ENCODE assay signal across 10 cellular contexts in genomic region chr9:122828965-122829284, GRCh38. TPM values are rescaled to one million over a fixed set of nuclear protein-coding genes. Genes with fewer than 3 reads are reported as not detected.
A peak's percentile ranks its signal among the peaks of the same experiment; 100 is the strongest.
DNase-seq lines count a peak whose midpoint lies in the region; ATAC-seq, FAIRE-seq and TF ChIP-seq lines count a peak whose summit lies in the region.
"Not testable (repeated sequence)": the region's sequence is repeated elsewhere in the genome, so short reads cannot be mapped to it uniquely, and the experiment has no call there.
"Had no signal": no experiment of that assay in that cellular context is flagged by ENCODE, and none has a peak within 500 bp of the region (broad histone marks: within the 10 kb centered on the region; RNA-seq: fewer than 3 reads in every experiment).

No MANE protein-coding gene starts in this region.

- H3K4me1 Mint-ChIP-seq in CD4-positive, CD25-positive, alpha-beta regulatory T cell: peaks cover 22 to 43% (median 33%) of the 10 kb centered on the region in 4 donors
- not testable (repeated sequence) for H3K4me1 Mint-ChIP-seq in WTC11

- peak overlapping the region; percentile 100 for H2AFZ ChIP-seq in KMS-11 (ENCODE audit: low read depth)
- H2AFZ ChIP-seq in GM12878 (ENCODE audit: control insufficient read depth, low read depth, low read length): peak overlapping the region; percentile 95

- not testable (repeated sequence) for H3K9me3 ChIP-seq in CD4-positive, CD25-positive, alpha-beta regulatory T cell (ENCODE audit: control insufficient read depth in 2 of 2, low read length in 2 of 2); GM12878 (replicated peaks; ENCODE audit: control insufficient read depth, insufficient read depth, low read length); esophagus muscularis mucosa; right lobe of liver; ovary; thoracic aorta

- TF ChIP-seq CTCF in KMS-11 (conservative IDR thresholded peaks at IDR 0.05; ENCODE audit: low read depth, low read length); WTC11 (IDR thresholded peaks at IDR 0.05); GM12878 (IDR thresholded peaks at IDR 0.05 in 2 of 3, conservative IDR thresholded peaks at IDR 0.05 in 1 of 3; ENCODE audit: control insufficient read depth in 2 of 3, extremely low read depth in 1 of 3, insufficient read depth in 1 of 3, low read depth in 3 of 3, low read length in 3 of 3); esophagus muscularis mucosa (IDR thresholded peaks at IDR 0.05); right lobe of liver (IDR thresholded peaks at IDR 0.05); ovary (IDR thresholded peaks at IDR 0.05); thoracic aorta (IDR thresholded peaks at IDR 0.05): not testable (repeated sequence)

- intact Hi-C loops in GM12878 (cut with micrococcal nuclease; ENCODE audit: unreplicated experiment); right lobe of liver (cut with DNase I); ovary (cut with DNase I): not testable (repeated sequence)
- intact Hi-C loops in esophagus muscularis mucosa (cut with DNase I): loop anchor here (10.0 kb wide), 2 partner anchors 564 to 734 kb away; partner anchors contain the start of genes MRRF, RBM18 and TTLL11

- not testable (repeated sequence) for H3K36me3 Mint-ChIP-seq in CD4-positive, CD25-positive, alpha-beta regulatory T cell
- H3K36me3 Mint-ChIP-seq in WTC11: peaks cover 17% of the 10 kb centered on the region

- H3K9ac ChIP-seq in KMS-11 (peak overlapping the region; percentile 76; the same call in 1 of the 2 replicates), GM12878 (ENCODE audit: control insufficient read depth, insufficient read depth, low read length) (peak overlapping the region; percentile 96)

- not testable (repeated sequence) for TF ChIP-seq POLR2A in GM12878 (IDR thresholded peaks at IDR 0.05; ENCODE audit: low read depth, low read length); esophagus muscularis mucosa (IDR thresholded peaks at IDR 0.05; ENCODE audit: low read depth); right lobe of liver (IDR thresholded peaks at IDR 0.05); ovary (IDR thresholded peaks at IDR 0.05)

- TF ChIP-seq EP300 in GM12878 (IDR thresholded peaks at IDR 0.05; ENCODE audit: borderline replicate concordance in 1 of 2, control insufficient read depth in 1 of 2, low read depth in 2 of 2, low read length in 2 of 2); esophagus muscularis mucosa (IDR thresholded peaks at IDR 0.05); ovary (IDR thresholded peaks at IDR 0.05): not testable (repeated sequence)

- peak overlapping the region; percentile 98 for H3K4me2 ChIP-seq in KMS-11
- H3K4me2 ChIP-seq in GM12878 (ENCODE audit: control insufficient read depth, insufficient read depth): peak overlapping the region; percentile 72

- H3K27me3 ChIP-seq in CD4-positive, CD25-positive, alpha-beta regulatory T cell (ENCODE audit: control insufficient read depth, insufficient read depth, low read length); KMS-11 (ENCODE audit: insufficient read depth, low read depth); GM12878 (replicated peaks in 1 of 2; ENCODE audit: control insufficient read depth in 2 of 2, insufficient read depth in 2 of 2, low read length in 1 of 2); esophagus muscularis mucosa; right lobe of liver; ovary; thoracic aorta (replicated peaks; ENCODE audit: insufficient read depth): not testable (repeated sequence)

- not testable (repeated sequence) for BruUV-seq in GM12878 (replicated peaks; lab: Mats Ljungman, UMichigan)

- SMC1A ChIA-PET in GM12878 (lab: Charles Lee; ENCODE audit: uncharacterized antibody, unreplicated experiment): interaction anchor here (1.0 to 1.2 kb wide), 2 partner anchors 75 to 166 kb away, joined by 3 read pairs; no protein-coding TSS in a partner anchor

- not testable (repeated sequence) for DNase-seq in CD4-positive, CD25-positive, alpha-beta regulatory T cell; WTC11 (ENCODE audit: low spot score); GM12878 (ENCODE audit: low read depth, low spot score); esophagus muscularis mucosa (ENCODE audit: extremely low spot score); right lobe of liver; ovary; thoracic aorta (ENCODE audit: low spot score)

- peak overlapping the region; percentile 94 for H3K27ac ChIP-seq in CD4-positive, CD25-positive, alpha-beta regulatory T cell (ENCODE audit: insufficient read depth, low read length, poor library complexity, severe bottlenecking)
- peak overlapping the region; percentile 58 for H3K27ac ChIP-seq in KMS-11
- H3K27ac ChIP-seq in GM12878 (ENCODE audit: control insufficient read depth, insufficient read depth): peak overlapping the region; percentile 96
- H3K27ac ChIP-seq in esophagus muscularis mucosa (replicated peaks in 1 of 4): peak overlapping the region; percentile 93 to 99 (median 96)
- H3K27ac ChIP-seq in right lobe of liver: peak overlapping the region; percentile 74 to 96 (median 88)
- H3K27ac ChIP-seq in ovary: peak overlapping the region in 1 of 2 donors; percentile 89
- peak overlapping the region; percentile 88 to 100 for H3K27ac ChIP-seq in thoracic aorta

- not testable (repeated sequence) for H3K27me3 Mint-ChIP-seq in CD4-positive, CD25-positive, alpha-beta regulatory T cell; WTC11 (ENCODE audit: low read depth)

- FAIRE-seq in GM12878 (lab: Jason Lieb, UNC): not testable (repeated sequence)

- H3K79me2 ChIP-seq in KMS-11 (ENCODE audit: insufficient read depth, low read depth) (peaks cover 31% of the 10 kb centered on the region), GM12878 (ENCODE audit: control insufficient read depth, insufficient read depth, low read length) (peaks cover 18% of the 10 kb centered on the region)

- H3K4me1 ChIP-seq in CD4-positive, CD25-positive, alpha-beta regulatory T cell (ENCODE audit: control insufficient read depth, insufficient read depth, low read length, poor library complexity, severe bottlenecking): peaks cover 42% of the 10 kb centered on the region
- peaks cover 21% of the 10 kb centered on the region for H3K4me1 ChIP-seq in KMS-11 (ENCODE audit: low read depth, poor library complexity, severe bottlenecking)
- H3K4me1 ChIP-seq in GM12878 (ENCODE audit: control insufficient read depth, insufficient read depth, low read length); ovary (ENCODE audit: insufficient read depth): not testable (repeated sequence)
- peaks cover 22 to 43% (median 28%) of the 10 kb centered on the region in 4 donors for H3K4me1 ChIP-seq in esophagus muscularis mucosa
- H3K4me1 ChIP-seq in right lobe of liver: peaks cover 0 to 12% (median 4%) of the 10 kb centered on the region in 4 donors
- peaks cover 12% of the 10 kb centered on the region in 2 donors for H3K4me1 ChIP-seq in thoracic aorta (ENCODE audit: control insufficient read depth in 1 of 2, low read depth in 2 of 2)

- 72% methylated on average over 18 of the region's 18 CpGs for WGBS in GM12878 (ENCODE audit: insufficient coverage, insufficient replicate concordance, low lambda C conversion rate, missing lambda C conversion rate)
- WGBS in esophagus muscularis mucosa: 69% methylated on average over 18 of the region's 18 CpGs
- 63% methylated on average over 15 of the region's 18 CpGs for WGBS in right lobe of liver (ENCODE audit: insufficient coverage, low coverage, low lambda C conversion rate, missing lambda C conversion rate)
- 65 to 69% (median 68%) methylated on average over 18 of the region's 18 CpGs for WGBS in ovary, 3 donors

- in situ Hi-C loops in GM12878 (cut with MboI): loop anchor here (5.0 kb wide), 1 partner anchor 523 kb away; no protein-coding TSS in a partner anchor

- POLR2A ChIA-PET in WTC11 (lab: Charles Lee) (interaction anchor here (1.4 kb wide), 1 partner anchor 19 kb away, joined by 4 read pairs; no protein-coding TSS in a partner anchor), GM12878 (lab: Charles Lee) (interaction anchor here (1.2 kb wide), 1 partner anchor 74 kb away, joined by 4 read pairs; no protein-coding TSS in a partner anchor)

- CTCF ChIA-PET in WTC11 (lab: Charles Lee) (interaction anchor here (0.9 to 1.7 kb wide), 3 partner anchors 9 to 671 kb away, joined by 3 to 7 read pairs (median 4); no protein-coding TSS in a partner anchor), GM12878 (lab: Yijun Ruan, JAX) (interaction anchor here (0.7 to 1.8 kb wide), 6 partner anchors 8 to 354 kb away, joined by 3 to 10 read pairs (median 3); no protein-coding TSS in a partner anchor)

- H4K20me1 ChIP-seq in KMS-11 (ENCODE audit: insufficient read depth); GM12878 (ENCODE audit: control insufficient read depth, insufficient read depth): not testable (repeated sequence)

- not testable (repeated sequence) for H3K9me3 Mint-ChIP-seq in CD4-positive, CD25-positive, alpha-beta regulatory T cell; WTC11

- RAD21 ChIA-PET in GM12878 (lab: Charles Lee; ENCODE audit: unreplicated experiment): interaction anchor here (0.6 to 1.4 kb wide), 3 partner anchors 84 to 168 kb away, joined by 3 read pairs; partner anchors contain the start of gene ZBTB6

- H3K36me3 ChIP-seq in CD4-positive, CD25-positive, alpha-beta regulatory T cell (ENCODE audit: control insufficient read depth, insufficient read depth, low read length): peaks cover 16% of the 10 kb centered on the region
- H3K36me3 ChIP-seq in KMS-11 (ENCODE audit: insufficient read depth); GM12878 (ENCODE audit: control insufficient read depth in 2 of 2, insufficient read depth in 2 of 2, low read length in 1 of 2); right lobe of liver; ovary; thoracic aorta: not testable (repeated sequence)
- peaks cover 0 to 13% (median 10%) of the 10 kb centered on the region in 4 donors for H3K36me3 ChIP-seq in esophagus muscularis mucosa

- ATAC-seq in CD4-positive, CD25-positive, alpha-beta regulatory T cell (ENCODE audit: low read depth in 2 of 2); WTC11; GM12878; right lobe of liver; thoracic aorta (ENCODE audit: insufficient number of reproducible peaks, low FRiP score, low read depth): not testable (repeated sequence)

- peak overlapping the region; percentile 99 to 100 (median 100) for H3K4me3 Mint-ChIP-seq in CD4-positive, CD25-positive, alpha-beta regulatory T cell
- H3K4me3 Mint-ChIP-seq in WTC11: peak overlapping the region; percentile 100

- not testable (repeated sequence) for TF ChIP-seq RAD21 in GM12878 (IDR thresholded peaks at IDR 0.05; ENCODE audit: insufficient read depth, low read depth, low read length)

- peak overlapping the region; percentile 97 to 99 (median 99) for H3K27ac Mint-ChIP-seq in CD4-positive, CD25-positive, alpha-beta regulatory T cell
- H3K27ac Mint-ChIP-seq in WTC11: peak overlapping the region; percentile 90

- peak overlapping the region; percentile 86 for H3K4me3 ChIP-seq in CD4-positive, CD25-positive, alpha-beta regulatory T cell (ENCODE audit: low read depth, low read length)
- H3K4me3 ChIP-seq in KMS-11 (IDR thresholded peaks at IDR 0.05; ENCODE audit: insufficient read depth, low read depth, low read length): not testable (repeated sequence)
- H3K4me3 ChIP-seq in GM12878 (peak overlapping the region; percentile 100), esophagus muscularis mucosa (peak overlapping the region; percentile 78 to 100 (median 92)), right lobe of liver (peak overlapping the region; percentile 93 to 99 (median 97)), ovary (peak overlapping the region; percentile 70), thoracic aorta (peak overlapping the region; percentile 98)

RNA-seq across cellular contexts. Expression of gene PDCL, which starts 0.5 kb away (rescaled TPM):
- 24.5 TPM for total RNA-seq in CD4-positive, CD25-positive, alpha-beta regulatory T cell
- polyA plus RNA-seq in CD4-positive, CD25-positive, alpha-beta regulatory T cell: 10 to 100 TPM; 16.7 to 20.1 (median 18.4) TPM
- total RNA-seq in WTC11 (2021): 19.4 to 21.7 TPM (median 20.5 TPM) in 3 replicates
- total RNA-seq in GM12878 (2013; cell fraction: nucleolus; rRNA removed): 7.7 and 8.3 TPM in 2 replicates
- total RNA-seq in GM12878 (2014; rRNA removed): 13.4 and 18.0 TPM in 2 replicates
- total RNA-seq in GM12878 (2014; rRNA removed; fragmentation: Illumina TruSeq; extraction: Trizol): 18.4 and 19.8 TPM in 2 replicates
- total RNA-seq in GM12878 (2021): 15.5 and 16.5 TPM in 2 replicates
- polyA plus RNA-seq in GM12878 (2011; ENCODE audit: low read depth): 9.6 TPM
- polyA plus RNA-seq in GM12878 (2011; rRNA removed): 13.1 and 17.1 TPM in 2 replicates
- 6.9 and 8.1 TPM in 2 replicates for polyA plus RNA-seq in GM12878 (2011; cell fraction: cytosol; rRNA removed)
- polyA plus RNA-seq in GM12878 (2011; cell fraction: nucleus; rRNA removed): 4.9 and 6.5 TPM in 2 replicates
- polyA plus RNA-seq in GM12878 (2012): 9.6 and 13.3 TPM in 2 replicates
- 12.3 and 13.0 TPM in 2 replicates for polyA plus RNA-seq in GM12878 (2014; fragmentation: Illumina TruSeq; extraction: Trizol)
- polyA plus RNA-seq in GM12878 (2014; fragmentation: Nextera tagmentation; extraction: Ambion mirVana): 10 to 100 TPM; 15.9 to 20.9 TPM
- polyA plus RNA-seq in GM12878 (2014; rRNA removed): 11.2 and 11.5 TPM in 2 replicates
- 10 to 100 TPM; 17.1 to 18.0 TPM for polyA plus RNA-seq in GM12878 (2016; fragmentation: Nextera tagmentation; extraction: Ambion mirVana)
- polyA minus RNA-seq in GM12878 (2011; rRNA and poly(A)+ RNA removed): 11.2 and 14.5 TPM in 2 replicates
- 4.8 and 6.8 TPM in 2 replicates for polyA minus RNA-seq in GM12878 (2011; cell fraction: cytosol; rRNA and poly(A)+ RNA removed)
- 2.3 and 5.6 TPM in 2 replicates for polyA minus RNA-seq in GM12878 (2011; cell fraction: nucleus; rRNA and poly(A)+ RNA removed)
- total RNA-seq in esophagus muscularis mucosa: 10 to 100 TPM; 12.5 to 18.7 (median 15.7) TPM
- total RNA-seq in right lobe of liver: 1 to 10 TPM; 3.5 to 7.5 (median 4.8) TPM
- total RNA-seq in ovary: 10 to 100 TPM; 12.0 to 19.0 (median 16.5) TPM
- polyA plus RNA-seq in ovary: 10 to 100 TPM in 1 of 2 donors, 1 to 10 TPM in 1; 9.2 to 12.2 TPM
- total RNA-seq in thoracic aorta: 10 to 100 TPM; 20.0 to 22.2 TPM

RNA-seq across cellular contexts. Expression of gene OR1K1, which starts 29.0 kb away (rescaled TPM):
- not detected for total RNA-seq in CD4-positive, CD25-positive, alpha-beta regulatory T cell
- under 1 TPM in 2 of 4 donors, not detected in 2; 0.34 to 0.41 TPM for polyA plus RNA-seq in CD4-positive, CD25-positive, alpha-beta regulatory T cell
- total RNA-seq in WTC11 (2021) (not detected in 3 replicates), GM12878 (2014; rRNA removed) (not detected in 2 replicates), GM12878 (2014; rRNA removed; fragmentation: Illumina TruSeq; extraction: Trizol) (not detected in 2 replicates), GM12878 (2021) (not detected in 2 replicates), esophagus muscularis mucosa (not detected), right lobe of liver (not detected), ovary (not detected), thoracic aorta (not detected)
- not detected in 2 replicates for total RNA-seq in GM12878 (2013; cell fraction: nucleolus; rRNA removed)
- not detected for polyA plus RNA-seq in GM12878 (2011; ENCODE audit: low read depth)
- polyA plus RNA-seq in GM12878 (2011; rRNA removed) (not detected in 2 replicates), GM12878 (2014; fragmentation: Illumina TruSeq; extraction: Trizol) (not detected in 2 replicates), GM12878 (2014; fragmentation: Nextera tagmentation; extraction: Ambion mirVana) (not detected), GM12878 (2014; rRNA removed) (not detected in 2 replicates), GM12878 (2016; fragmentation: Nextera tagmentation; extraction: Ambion mirVana) (not detected), ovary (not detected)
- not detected in 2 replicates for polyA plus RNA-seq in GM12878 (2011; cell fraction: cytosol; rRNA removed)
- not detected in 2 replicates for polyA plus RNA-seq in GM12878 (2011; cell fraction: nucleus; rRNA removed)
- polyA plus RNA-seq in GM12878 (2012): not detected in 2 replicates
- not detected in 2 replicates for polyA minus RNA-seq in GM12878 (2011; rRNA and poly(A)+ RNA removed)
- not detected in 2 replicates for polyA minus RNA-seq in GM12878 (2011; cell fraction: cytosol; rRNA and poly(A)+ RNA removed)
- not detected in 2 replicates for polyA minus RNA-seq in GM12878 (2011; cell fraction: nucleus; rRNA and poly(A)+ RNA removed)
- total RNA-seq: NCI-H460, Right ventricle myocardium inferior had no signal

RNA-seq across cellular contexts. Expression of gene OR5C1, which starts 40.2 kb away (rescaled TPM):
- total RNA-seq in CD4-positive, CD25-positive, alpha-beta regulatory T cell: not detected
- not detected for polyA plus RNA-seq in CD4-positive, CD25-positive, alpha-beta regulatory T cell
- total RNA-seq in WTC11 (2021) (not detected in 3 replicates), GM12878 (2014; rRNA removed) (not detected in 2 replicates), GM12878 (2014; rRNA removed; fragmentation: Illumina TruSeq; extraction: Trizol) (not detected in 2 replicates), GM12878 (2021) (not detected in 2 replicates), esophagus muscularis mucosa (not detected), right lobe of liver (not detected), ovary (not detected), thoracic aorta (not detected)
- not detected in 2 replicates for total RNA-seq in GM12878 (2013; cell fraction: nucleolus; rRNA removed)
- polyA plus RNA-seq in GM12878 (2011; ENCODE audit: low read depth): not detected
- polyA plus RNA-seq in GM12878 (2011; rRNA removed) (not detected in 2 replicates), GM12878 (2014; fragmentation: Illumina TruSeq; extraction: Trizol) (not detected in 2 replicates), GM12878 (2014; fragmentation: Nextera tagmentation; extraction: Ambion mirVana) (not detected), GM12878 (2014; rRNA removed) (not detected in 2 replicates), GM12878 (2016; fragmentation: Nextera tagmentation; extraction: Ambion mirVana) (not detected), ovary (not detected)
- polyA plus RNA-seq in GM12878 (2011; cell fraction: cytosol; rRNA removed): not detected in 2 replicates
- not detected in 2 replicates for polyA plus RNA-seq in GM12878 (2011; cell fraction: nucleus; rRNA removed)
- not detected in 2 replicates for polyA plus RNA-seq in GM12878 (2012)
- polyA minus RNA-seq in GM12878 (2011; rRNA and poly(A)+ RNA removed): not detected in 2 replicates
- not detected in 2 replicates for polyA minus RNA-seq in GM12878 (2011; cell fraction: cytosol; rRNA and poly(A)+ RNA removed)
- polyA minus RNA-seq in GM12878 (2011; cell fraction: nucleus; rRNA and poly(A)+ RNA removed): not detected in 2 replicates
- total RNA-seq: NCI-H460, Right ventricle myocardium inferior had no signal
